In the genomic region with DNA sequence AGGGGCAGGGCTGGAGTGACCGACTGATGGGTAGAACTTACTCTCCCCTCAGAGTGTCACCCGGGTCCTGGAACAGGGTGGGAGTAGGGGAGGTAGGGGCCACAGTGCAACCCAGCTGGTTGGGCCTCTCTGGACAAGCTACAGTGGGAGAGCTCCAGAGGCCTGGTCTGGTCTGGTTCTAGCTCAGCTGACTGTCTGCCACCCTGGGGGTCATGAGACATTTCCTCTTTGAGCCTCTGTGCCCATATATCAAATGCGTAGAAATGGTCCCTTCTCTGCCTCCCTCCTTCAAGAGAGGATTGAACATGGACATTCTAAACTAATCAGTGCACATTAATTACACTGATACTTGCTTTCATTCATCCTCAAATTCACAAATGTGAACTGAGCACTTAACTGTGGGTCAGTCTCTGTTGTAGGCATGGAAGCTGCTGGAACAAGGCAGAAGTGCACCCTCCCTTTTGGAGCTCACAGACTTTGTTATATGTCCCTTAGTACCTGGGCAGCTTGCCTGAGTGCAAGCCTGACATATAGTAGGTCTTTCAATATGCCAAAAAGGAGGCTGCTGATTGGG, we compare ENCODE assay signal across 14 cellular contexts. TPM values are rescaled to one million over a fixed set of nuclear protein-coding genes. Genes with fewer than 3 reads are reported as not detected.
DNase-seq lines count a peak whose midpoint lies in the region; ATAC-seq and TF ChIP-seq lines count a peak whose summit lies in the region.
"Had no signal": no experiment of that assay in that cellular context is flagged by ENCODE, and none has a peak within 500 bp of the region (broad histone marks: within the 10 kb centered on the region; RNA-seq: fewer than 3 reads in every experiment).

No MANE protein-coding gene starts in this region.

- H3K79me2 ChIP-seq in hepatocyte: peaks cover 87% of the 10 kb centered on the region

- H3K4me1 ChIP-seq in SJSA1 (replicated peaks): peaks cover 30% of the 10 kb centered on the region
- peaks cover 60% of the 10 kb centered on the region for H3K4me1 ChIP-seq in hepatocyte (ENCODE audit: insufficient read depth)
- peaks cover 50% of the 10 kb centered on the region for H3K4me1 ChIP-seq in skeletal muscle satellite cell (ENCODE audit: control insufficient read depth, insufficient read depth, low read length)

- H3K9me2 ChIP-seq in hepatocyte (replicated peaks; ENCODE audit: insufficient read depth): no peaks in the 10 kb centered on the region

- DNase-seq in AG10803 (ENCODE audit: low read depth) (no peak), SJSA1 (ENCODE audit: low read depth in 1 of 2, low spot score in 2 of 2) (no peak), hepatocyte (ENCODE audit: low spot score) (no peak), NCI-H748 (lab: John Stamatoyannopoulos, UW; ENCODE audit: unreplicated experiment) (no peak), islet precursor cell (no peak)
- DNase-seq: activated CD4-positive, alpha-beta memory T cell treated with anti-CD3 and anti-CD28 coated beads for 36 hours; effector memory CD4-positive, alpha-beta T cell; stimulated activated CD4-positive, alpha-beta T cell treated with anti-CD3 and anti-CD28 coated beads, Interleukin-2, amount 100 ng/mL, for 24 hours; stimulated activated naive CD4-positive, alpha-beta T cell treated with Interleukin-2 at 50 U/mL for 16 hours had no signal

- H3K9me3 ChIP-seq in SJSA1 (replicated peaks): no peaks in the 10 kb centered on the region
- H3K9me3 ChIP-seq in hepatocyte (ENCODE audit: low read depth): no peaks in the 10 kb centered on the region
- H3K9me3 ChIP-seq in skeletal muscle satellite cell (replicated peaks; ENCODE audit: low read length): no peaks in the 10 kb centered on the region

- peaks cover 18% of the 10 kb centered on the region for H4K20me1 ChIP-seq in hepatocyte (ENCODE audit: insufficient read depth, poor library complexity, severe bottlenecking)

- H3K4me3 ChIP-seq in AG10803 (ENCODE audit: low read length) (peak overlapping the region; percentile 13; the same call in 1 of the 2 replicates), SJSA1 (no peak overlapping the region), hepatocyte (no peak overlapping the region), skeletal muscle satellite cell (ENCODE audit: low read length) (no peak overlapping the region)

- H3K27me3 ChIP-seq in SJSA1 (replicated peaks) (no peaks in the 10 kb centered on the region), hepatocyte (no peaks in the 10 kb centered on the region), skeletal muscle satellite cell (ENCODE audit: control insufficient read depth, insufficient read depth, low read length) (no peaks in the 10 kb centered on the region)

- H3K9ac ChIP-seq in skeletal muscle satellite cell (ENCODE audit: low read depth, low read length): peak overlapping the region; percentile 41

- peak overlapping the region; percentile 8; the same call in 1 of the 2 replicates for H3K27ac ChIP-seq in SJSA1
- peak overlapping the region; percentile 95 for H3K27ac ChIP-seq in hepatocyte

- TF ChIP-seq CTCF in AG10803 (conservative IDR thresholded peaks at IDR 0.05; ENCODE audit: low read length): no peak
- no peak for TF ChIP-seq CTCF in hepatocyte (IDR thresholded peaks at IDR 0.05; ENCODE audit: poor library complexity)

- ATAC-seq in HG02798 (IDR thresholded peaks at IDR 0.05; ENCODE audit: poor library complexity, unreplicated experiment): no peak
- no peak for ATAC-seq in GM18519 (IDR thresholded peaks at IDR 0.05; ENCODE audit: low FRiP score, unreplicated experiment)
- ATAC-seq: natural killer cell treated with Interleukin-12 subunit alpha and Interleukin-12 subunit beta and Interleukin-15 and Interleukin-18, amount 100 ng/mL, for 72 hours had no signal

- H3K4me2 ChIP-seq in hepatocyte: peak overlapping the region; percentile 67
- H3K4me2 ChIP-seq in skeletal muscle satellite cell (ENCODE audit: low read length): peak overlapping the region; percentile 75

- peaks cover 15% of the 10 kb centered on the region for H3K36me3 ChIP-seq in SJSA1
- no peaks in the 10 kb centered on the region for H3K36me3 ChIP-seq in hepatocyte (replicated peaks; ENCODE audit: insufficient read depth, low read depth)
- H3K36me3 ChIP-seq in skeletal muscle satellite cell (ENCODE audit: insufficient read depth, low read length): peaks cover 2% of the 10 kb centered on the region

- no peak overlapping the region for H2AFZ ChIP-seq in hepatocyte

- WGBS in hepatocyte (ENCODE audit: low lambda C conversion rate, missing lambda C conversion rate): 95% methylated on average over 3 of the region's 3 CpGs

RNA-seq across cellular contexts. Expression of a gene that starts 25.6 kb away (rescaled TPM):
- 8.3 and 14.6 TPM in 2 replicates for total RNA-seq in SJSA1 (2014; rRNA removed; shearing (Covaris generic))
- 26.6 and 35.6 TPM in 2 replicates for total RNA-seq in hepatocyte
- 30.2 and 36.2 TPM in 2 replicates for polyA plus RNA-seq in hepatocyte
- 9.4 and 11.2 TPM in 2 replicates for total RNA-seq in skeletal muscle satellite cell (2012; rRNA removed)
- total RNA-seq: T-helper 1 cell treated with Interleukin-12 subunit alpha and Interleukin-12 subunit beta and Interleukin-4 antibody, amounts not matched to agents 30 ng/mL and 1 ng/mL, for 36 hours had no signal

RNA-seq across cellular contexts. Expression of a gene that starts 42.5 kb away (rescaled TPM):
- total RNA-seq in SJSA1 (2014; rRNA removed; shearing (Covaris generic)): 8.7 and 13.2 TPM in 2 replicates
- 2.3 and 3.4 TPM in 2 replicates for total RNA-seq in hepatocyte
- polyA plus RNA-seq in hepatocyte: 1.6 and 2.7 TPM in 2 replicates
- total RNA-seq in skeletal muscle satellite cell (2012; rRNA removed): 5.8 and 6.8 TPM in 2 replicates
